30 cellular contexts compared by ENCODE assay signal in genomic region chr1:43914576-43915525, GRCh38. TPM values are rescaled to one million over a fixed set of nuclear protein-coding genes. Genes with fewer than 3 reads are reported as not detected.
DNase-seq lines count a peak whose midpoint lies in the region; ATAC-seq, FAIRE-seq and TF ChIP-seq lines count a peak whose summit lies in the region.
"Had no signal": no experiment of that assay in that cellular context is flagged by ENCODE, and none has a peak within 500 bp of the region (broad histone marks: within the 10 kb centered on the region; RNA-seq: fewer than 3 reads in every experiment).

No MANE protein-coding gene starts in this region.

- POLR2A ChIA-PET in K562 (lab: Yijun Ruan, JAX): interaction anchor here (0.7 to 1.7 kb wide), 5 partner anchors 9 to 59 kb away, joined by 3 to 4 read pairs (median 4); no protein-coding TSS in a partner anchor

- no peaks in the 10 kb centered on the region for H3K79me2 ChIP-seq in K562 (ENCODE audit: control insufficient read depth, insufficient read depth, low read length)

- ATAC-seq in K562 (peak; percentile 23; the same call in 1 of the 3 replicates), HG03565 (IDR thresholded peaks at IDR 0.05; ENCODE audit: unreplicated experiment) (no peak)
- ATAC-seq in stimulated activated effector memory CD8-positive, alpha-beta T cell treated with anti-CD3 and anti-CD28 coated beads, Interleukin-12 subunit alpha, Interleukin-12 subunit beta, amount 100 ng/mL, for 72 hours: peak; percentile 44

- 53% methylated on average over 13 of the region's 13 CpGs for WGBS in K562 (ENCODE audit: insufficient coverage, low coverage, missing lambda C conversion rate)

- no peak for TF ChIP-seq EP300 in K562 (IDR thresholded peaks at IDR 0.05; ENCODE audit: low read length)

- peak overlapping the region in 1 of 2 experiments; percentile 23; a peak in 1 of 4 replicates for H3K9ac ChIP-seq in K562 (ENCODE audit: insufficient read depth in 1 of 2, low read depth in 2 of 2, low read length in 2 of 2)

- no peak overlapping the region for H3K4me2 ChIP-seq in K562 (ENCODE audit: insufficient read depth, low read length)

- 0 out of 5 replicates have a peak, but pooled peaks cover 0 to 3% of the 10 kb centered on the region in 2 experiments for H3K27me3 ChIP-seq in K562 (ENCODE audit: control insufficient read depth in 2 of 2, insufficient read depth in 2 of 2, low read length in 2 of 2)
- H3K27me3 ChIP-seq: tibial artery had no signal

- H3K4me1 Mint-ChIP-seq in glutamatergic neuron (ENCODE audit: low read depth, unreplicated experiment): peaks cover 6% of the 10 kb centered on the region
- H3K4me1 Mint-ChIP-seq in stimulated activated effector memory CD8-positive, alpha-beta T cell treated with anti-CD3 and anti-CD28 coated beads, Interleukin-12 subunit alpha, Interleukin-12 subunit beta, amount 100 ng/mL, for 72 hours: no peaks in the 10 kb centered on the region
- H3K4me1 Mint-ChIP-seq: memory B cell had no signal

- no peak overlapping the region for H3K4me3 Mint-ChIP-seq in glutamatergic neuron (ENCODE audit: unreplicated experiment)
- no peak overlapping the region for H3K4me3 Mint-ChIP-seq in stimulated activated effector memory CD8-positive, alpha-beta T cell treated with anti-CD3 and anti-CD28 coated beads, Interleukin-12 subunit alpha, Interleukin-12 subunit beta, amount 100 ng/mL, for 72 hours
- H3K4me3 Mint-ChIP-seq: activated CD4-positive, alpha-beta T cell treated with anti-CD3 and anti-CD28 coated beads, Interleukin-2, amount 10 ng/mL, durations not matched to agents 7 days and 5 days; activated naive CD4-positive, alpha-beta T cell treated with anti-CD3 and anti-CD28 coated beads for 36 hours; CD4-positive, alpha-beta T cell; memory B cell had no signal

- FAIRE-seq in K562 (lab: Jason Lieb, UNC): no peak
- FAIRE-seq: GM19239, RCC 7860 had no signal

- H3K9me1 ChIP-seq in K562 (ENCODE audit: control insufficient read depth, insufficient read depth, low read length): no peaks in the 10 kb centered on the region

- H3K27ac ChIP-seq in K562 (ENCODE audit: extremely low read depth, low read depth, low read length): no peak overlapping the region
- H3K27ac ChIP-seq: 22Rv1, tibial artery, VCaP had no signal

- BruUV-seq in K562 (replicated peaks; lab: Mats Ljungman, UMichigan): no TSS peak

- H2AFZ ChIP-seq in K562 (ENCODE audit: low read depth, low read length): no peak overlapping the region

- H3K36me3 ChIP-seq in K562 (ENCODE audit: control insufficient read depth, insufficient read depth, low read length): no peaks in the 10 kb centered on the region

- peaks cover 2% of the 10 kb centered on the region for H3K9me3 Mint-ChIP-seq in glutamatergic neuron (ENCODE audit: unreplicated experiment)
- no peaks in the 10 kb centered on the region for H3K9me3 Mint-ChIP-seq in stimulated activated effector memory CD8-positive, alpha-beta T cell treated with anti-CD3 and anti-CD28 coated beads, Interleukin-12 subunit alpha, Interleukin-12 subunit beta, amount 100 ng/mL, for 72 hours
- H3K9me3 Mint-ChIP-seq: activated CD4-positive, alpha-beta T cell treated with anti-CD3 and anti-CD28 coated beads, Interleukin-2, amount 10 ng/mL, durations not matched to agents 7 days and 5 days; activated naive CD4-positive, alpha-beta T cell treated with anti-CD3 and anti-CD28 coated beads for 36 hours; CD4-positive, alpha-beta T cell; memory B cell had no signal

- CTCF ChIA-PET in K562 (lab: Yijun Ruan, JAX; ENCODE audit: low intra/inter-chr PET ratio): no interaction called here

- in situ Hi-C loops in K562 (cut with MboI): no loop called here
- in situ Hi-C loops in G401 (cut with HindIII; ENCODE audit: low sequenced_read_pairs): no loop called here

- H3K4me1 ChIP-seq in K562 (replicated peaks in 1 of 2; ENCODE audit: control insufficient read depth in 2 of 2, insufficient read depth in 2 of 2, low read length in 2 of 2): peaks cover 0 to 5% of the 10 kb centered on the region in 2 experiments; a peak in 1 of 5 replicates
- H3K4me1 ChIP-seq: tibial artery had no signal

- TF ChIP-seq CTCF in K562 (IDR thresholded peaks at IDR 0.05 in 2 of 3, conservative IDR thresholded peaks at IDR 0.05 in 1 of 3; ENCODE audit: insufficient read depth in 2 of 3, low read depth in 1 of 3, low read length in 3 of 3) (no peak), glutamatergic neuron (IDR thresholded peaks at IDR 0.05; ENCODE audit: partially characterized antibody, unreplicated experiment) (no peak)

- peaks cover 3% of the 10 kb centered on the region for H3K27me3 Mint-ChIP-seq in glutamatergic neuron (ENCODE audit: unreplicated experiment)
- H3K27me3 Mint-ChIP-seq: activated CD4-positive, alpha-beta T cell treated with anti-CD3 and anti-CD28 coated beads, Interleukin-2, amount 10 ng/mL, durations not matched to agents 7 days and 5 days; CD4-positive, alpha-beta T cell; memory B cell had no signal

- TF ChIP-seq RAD21 in K562 (CRISPR knock-in tag; conservative IDR thresholded peaks at IDR 0.05 in 1 of 2, IDR thresholded peaks at IDR 0.05 in 1 of 2): no peak

- intact Hi-C loops in K562 (cut with micrococcal nuclease): no loop called here

- no peak overlapping the region for H3K4me3 ChIP-seq in K562
- H3K4me3 ChIP-seq: tibial artery had no signal

- no peaks in the 10 kb centered on the region for H4K20me1 ChIP-seq in K562 (replicated peaks; ENCODE audit: control insufficient read depth, insufficient read depth, low read length)

- no peak for TF ChIP-seq POLR2A in K562 (conservative IDR thresholded peaks at IDR 0.05)

- peak; percentile 9 for DNase-seq in NCI-H1694 treated with DMSO at 0.1 percent for 48 hours (lab: John Stamatoyannopoulos, UW)
- DNase-seq in NCI-H1694 (lab: John Stamatoyannopoulos, UW): no peak
- no peak for DNase-seq in K562 (ENCODE audit: extremely low read depth in 1 of 4, low spot score in 3 of 4)
- DNase-seq in glutamatergic neuron: no peak
- DNase-seq in stimulated activated effector memory CD8-positive, alpha-beta T cell treated with anti-CD3 and anti-CD28 coated beads, Interleukin-12 subunit alpha, Interleukin-12 subunit beta, amount 100 ng/mL, for 72 hours (ENCODE audit: low spot score in 2 of 2): no peak
- no peak for DNase-seq in NCI-H2029 (lab: John Stamatoyannopoulos, UW)
- DNase-seq in G401 (ENCODE audit: low spot score): no peak
- DNase-seq: activated CD4-positive, alpha-beta T cell treated with anti-CD3 and anti-CD28 coated beads, Interleukin-2, amount 10 ng/mL, durations not matched to agents 7 days and 5 days; activated naive CD4-positive, alpha-beta T cell treated with anti-CD3 and anti-CD28 coated beads for 36 hours; activated T-cell treated with anti-CD3 and anti-CD28 coated beads, Interleukin-2, amount 50 U/mL, for 48 hours; CD4-positive, alpha-beta T cell; cortex of kidney; DMS 273 treated with DMSO at 0.1 percent for 48 hours; KG1; kidney glomerular epithelial cell; NCI-H1436 treated with DMSO at 0.1 percent for 48 hours; NCI-H524 treated with DMSO at 0.1 percent for 48 hours; nucleus accumbens; retina; stimulated activated CD4-positive, alpha-beta T cell treated with anti-CD3 and anti-CD28 coated beads, Interleukin-12 subunit alpha, Interleukin-12 subunit beta, amount 100 ng/mL, for 4 hours; stimulated activated CD4-positive, alpha-beta T cell treated with anti-CD3 and anti-CD28 coated beads, Interleukin-4, amount 100 ng/mL, for 24 hours; stimulated activated naive CD4-positive, alpha-beta T cell treated with Interleukin-2 at 50 U/mL for 16 hours; tibial artery had no signal

- H3K27ac Mint-ChIP-seq in glutamatergic neuron (ENCODE audit: unreplicated experiment): peak overlapping the region; percentile 3
- H3K27ac Mint-ChIP-seq in stimulated activated effector memory CD8-positive, alpha-beta T cell treated with anti-CD3 and anti-CD28 coated beads, Interleukin-12 subunit alpha, Interleukin-12 subunit beta, amount 100 ng/mL, for 72 hours: no peak overlapping the region
- H3K27ac Mint-ChIP-seq: activated CD4-positive, alpha-beta T cell treated with anti-CD3 and anti-CD28 coated beads, Interleukin-2, amount 10 ng/mL, durations not matched to agents 7 days and 5 days; activated naive CD4-positive, alpha-beta T cell treated with anti-CD3 and anti-CD28 coated beads for 36 hours; CD4-positive, alpha-beta T cell; memory B cell had no signal

- H3K36me3 Mint-ChIP-seq in glutamatergic neuron (ENCODE audit: unreplicated experiment): no peaks in the 10 kb centered on the region
- peaks cover 6% of the 10 kb centered on the region for H3K36me3 Mint-ChIP-seq in stimulated activated effector memory CD8-positive, alpha-beta T cell treated with anti-CD3 and anti-CD28 coated beads, Interleukin-12 subunit alpha, Interleukin-12 subunit beta, amount 100 ng/mL, for 72 hours

- H3K9me3 ChIP-seq in K562 (replicated peaks; ENCODE audit: control insufficient read depth, insufficient read depth, low read depth, low read length): no peaks in the 10 kb centered on the region
- H3K9me3 ChIP-seq: tibial artery had no signal

RNA-seq across cellular contexts. Expression of gene ARTN, which starts 18.8 kb away (rescaled TPM):
- 0.74 TPM in 1 of 2 replicates, not detected in the other for total RNA-seq in K562 (2011; cell fraction: chromatin; rRNA removed; ENCODE audit: low replicate concordance)
- total RNA-seq in K562 (2011; cell fraction: nucleolus; rRNA removed): 0.92 and 1.0 TPM in 2 replicates
- total RNA-seq in K562 (2011; cell fraction: nucleoplasm; rRNA removed): 0.44 and 0.61 TPM in 2 replicates
- total RNA-seq in K562 (2014; rRNA removed): not detected in 2 replicates
- not detected in 2 replicates for total RNA-seq in K562 (2014; rRNA removed; fragmentation: Illumina TruSeq; extraction: Trizol)
- not detected in 2 replicates for total RNA-seq in K562 (2015; rRNA removed; fragmentation: Illumina TruSeq; extraction: Trizol)
- total RNA-seq in K562 (2021): 0.38 TPM in 1 of 2 replicates, not detected in the other
- polyA plus RNA-seq in K562 (2011; rRNA removed): 0.06 and 0.07 TPM in 2 replicates
- not detected in 2 replicates for polyA plus RNA-seq in K562 (2011; cell fraction: cytosol; rRNA removed)
- 0.46 and 0.50 TPM in 2 replicates for polyA plus RNA-seq in K562 (2011; cell fraction: nucleus; rRNA removed)
- polyA plus RNA-seq in K562 (2012): 0.22 and 0.55 TPM in 2 replicates
- not detected in 2 replicates for polyA plus RNA-seq in K562 (2014; fragmentation: Illumina TruSeq; extraction: Trizol)
- not detected for polyA plus RNA-seq in K562 (2014; fragmentation: Nextera tagmentation; extraction: Ambion mirVana)
- not detected in 2 replicates for polyA plus RNA-seq in K562 (2014; rRNA removed)
- polyA minus RNA-seq in K562 (2011; rRNA and poly(A)+ RNA removed): not detected in 2 replicates
- polyA minus RNA-seq in K562 (2011; cell fraction: cytosol; rRNA and poly(A)+ RNA removed): not detected in 2 replicates
- polyA minus RNA-seq in K562 (2011; cell fraction: nucleus; rRNA and poly(A)+ RNA removed): 0.11 and 0.27 TPM in 2 replicates
- total RNA-seq in glutamatergic neuron (ENCODE audit: unreplicated experiment): not detected
- not detected in 2 replicates for total RNA-seq in G401 (2014; rRNA removed; shearing (Covaris generic))
- total RNA-seq: activated naive CD4-positive, alpha-beta T cell treated with anti-CD3 and anti-CD28 coated beads for 36 hours; HT-29 had no signal

RNA-seq across cellular contexts. Expression of gene IPO13, which starts 31.9 kb away (rescaled TPM):
- total RNA-seq in K562 (2011; cell fraction: chromatin; rRNA removed; ENCODE audit: low replicate concordance): 24.0 and 67.1 TPM in 2 replicates
- 41.3 and 46.4 TPM in 2 replicates for total RNA-seq in K562 (2011; cell fraction: nucleolus; rRNA removed)
- total RNA-seq in K562 (2011; cell fraction: nucleoplasm; rRNA removed): 28.3 and 29.6 TPM in 2 replicates
- total RNA-seq in K562 (2014; rRNA removed): 17.5 and 27.9 TPM in 2 replicates
- total RNA-seq in K562 (2014; rRNA removed; fragmentation: Illumina TruSeq; extraction: Trizol): 7.8 and 10.0 TPM in 2 replicates
- 16.1 and 16.2 TPM in 2 replicates for total RNA-seq in K562 (2015; rRNA removed; fragmentation: Illumina TruSeq; extraction: Trizol)
- 28.4 and 30.8 TPM in 2 replicates for total RNA-seq in K562 (2021)
- 13.9 and 19.1 TPM in 2 replicates for polyA plus RNA-seq in K562 (2011; rRNA removed)
- 27.1 and 36.4 TPM in 2 replicates for polyA plus RNA-seq in K562 (2011; cell fraction: cytosol; rRNA removed)
- polyA plus RNA-seq in K562 (2011; cell fraction: nucleus; rRNA removed): 59.2 and 89.3 TPM in 2 replicates
- 27.4 and 30.4 TPM in 2 replicates for polyA plus RNA-seq in K562 (2012)
- 24.7 and 27.1 TPM in 2 replicates for polyA plus RNA-seq in K562 (2014; fragmentation: Illumina TruSeq; extraction: Trizol)
- 1 to 10 TPM; 7.0 to 9.8 TPM for polyA plus RNA-seq in K562 (2014; fragmentation: Nextera tagmentation; extraction: Ambion mirVana)
- polyA plus RNA-seq in K562 (2014; rRNA removed): 18.6 and 22.0 TPM in 2 replicates
- 18.8 and 24.2 TPM in 2 replicates for polyA minus RNA-seq in K562 (2011; rRNA and poly(A)+ RNA removed)
- 16.5 and 21.7 TPM in 2 replicates for polyA minus RNA-seq in K562 (2011; cell fraction: cytosol; rRNA and poly(A)+ RNA removed)
- polyA minus RNA-seq in K562 (2011; cell fraction: nucleus; rRNA and poly(A)+ RNA removed): 18.4 and 22.3 TPM in 2 replicates
- 53.2 TPM for total RNA-seq in glutamatergic neuron (ENCODE audit: unreplicated experiment)
- total RNA-seq in G401 (2014; rRNA removed; shearing (Covaris generic)): 15.9 and 22.6 TPM in 2 replicates

RNA-seq across cellular contexts. Expression of gene DPH2, which starts 55.0 kb away (rescaled TPM):
- 110 and 268 TPM in 2 replicates for total RNA-seq in K562 (2011; cell fraction: chromatin; rRNA removed; ENCODE audit: low replicate concordance)
- total RNA-seq in K562 (2011; cell fraction: nucleolus; rRNA removed): 191 and 199 TPM in 2 replicates
- 123 and 150 TPM in 2 replicates for total RNA-seq in K562 (2011; cell fraction: nucleoplasm; rRNA removed)
- total RNA-seq in K562 (2014; rRNA removed) (87.5 and 122 TPM in 2 replicates), K562 (2014; rRNA removed; fragmentation: Illumina TruSeq; extraction: Trizol) (31.9 and 39.4 TPM in 2 replicates), K562 (2015; rRNA removed; fragmentation: Illumina TruSeq; extraction: Trizol) (66.8 and 68.1 TPM in 2 replicates), K562 (2021) (94.1 and 97.3 TPM in 2 replicates), glutamatergic neuron (ENCODE audit: unreplicated experiment) (25.3 TPM)
- polyA plus RNA-seq in K562 (2011; rRNA removed) (63.1 and 71.2 TPM in 2 replicates), K562 (2014; fragmentation: Illumina TruSeq; extraction: Trizol) (81.1 and 106 TPM in 2 replicates), K562 (2014; fragmentation: Nextera tagmentation; extraction: Ambion mirVana) (10 to 100 TPM; 17.9 to 27.0 TPM), K562 (2014; rRNA removed) (93.2 and 110 TPM in 2 replicates)
- polyA plus RNA-seq in K562 (2011; cell fraction: cytosol; rRNA removed): 117 and 149 TPM in 2 replicates
- polyA plus RNA-seq in K562 (2011; cell fraction: nucleus; rRNA removed): 379 and 380 TPM in 2 replicates
- 39.2 and 65.5 TPM in 2 replicates for polyA plus RNA-seq in K562 (2012)
- polyA minus RNA-seq in K562 (2011; rRNA and poly(A)+ RNA removed): 50.3 and 52.5 TPM in 2 replicates
- 35.5 and 48.5 TPM in 2 replicates for polyA minus RNA-seq in K562 (2011; cell fraction: cytosol; rRNA and poly(A)+ RNA removed)
- polyA minus RNA-seq in K562 (2011; cell fraction: nucleus; rRNA and poly(A)+ RNA removed): 96.7 and 113 TPM in 2 replicates
- total RNA-seq in G401 (2014; rRNA removed; shearing (Covaris generic)): 43.0 and 47.6 TPM in 2 replicates

RNA-seq across cellular contexts. Expression of gene ATP6V0B, which starts 59.9 kb away (rescaled TPM):
- total RNA-seq in K562 (2011; cell fraction: chromatin; rRNA removed; ENCODE audit: low replicate concordance): 240 and 478 TPM in 2 replicates
- total RNA-seq in K562 (2011; cell fraction: nucleolus; rRNA removed): 771 and 1,062 TPM in 2 replicates
- 571 and 616 TPM in 2 replicates for total RNA-seq in K562 (2011; cell fraction: nucleoplasm; rRNA removed)
- total RNA-seq in K562 (2014; rRNA removed) (296 and 328 TPM in 2 replicates), K562 (2014; rRNA removed; fragmentation: Illumina TruSeq; extraction: Trizol) (143 and 167 TPM in 2 replicates), K562 (2015; rRNA removed; fragmentation: Illumina TruSeq; extraction: Trizol) (196 and 203 TPM in 2 replicates), K562 (2021) (279 and 286 TPM in 2 replicates), glutamatergic neuron (ENCODE audit: unreplicated experiment) (208 TPM)
- polyA plus RNA-seq in K562 (2011; rRNA removed) (220 and 288 TPM in 2 replicates), K562 (2014; fragmentation: Illumina TruSeq; extraction: Trizol) (186 and 195 TPM in 2 replicates), K562 (2014; fragmentation: Nextera tagmentation; extraction: Ambion mirVana) (100 to 1,000 TPM; 137 to 276 TPM), K562 (2014; rRNA removed) (282 and 348 TPM in 2 replicates)
- 552 and 632 TPM in 2 replicates for polyA plus RNA-seq in K562 (2011; cell fraction: cytosol; rRNA removed)
- polyA plus RNA-seq in K562 (2011; cell fraction: nucleus; rRNA removed): 601 and 849 TPM in 2 replicates
- 179 and 264 TPM in 2 replicates for polyA plus RNA-seq in K562 (2012)
- polyA minus RNA-seq in K562 (2011; rRNA and poly(A)+ RNA removed): 127 and 130 TPM in 2 replicates
- polyA minus RNA-seq in K562 (2011; cell fraction: cytosol; rRNA and poly(A)+ RNA removed): 83.6 and 86.7 TPM in 2 replicates
- 102 and 149 TPM in 2 replicates for polyA minus RNA-seq in K562 (2011; cell fraction: nucleus; rRNA and poly(A)+ RNA removed)
- total RNA-seq in G401 (2014; rRNA removed; shearing (Covaris generic)): 133 and 183 TPM in 2 replicates
